Comparison of ENCODE assay signal across 8 cellular contexts in the genomic region with DNA sequence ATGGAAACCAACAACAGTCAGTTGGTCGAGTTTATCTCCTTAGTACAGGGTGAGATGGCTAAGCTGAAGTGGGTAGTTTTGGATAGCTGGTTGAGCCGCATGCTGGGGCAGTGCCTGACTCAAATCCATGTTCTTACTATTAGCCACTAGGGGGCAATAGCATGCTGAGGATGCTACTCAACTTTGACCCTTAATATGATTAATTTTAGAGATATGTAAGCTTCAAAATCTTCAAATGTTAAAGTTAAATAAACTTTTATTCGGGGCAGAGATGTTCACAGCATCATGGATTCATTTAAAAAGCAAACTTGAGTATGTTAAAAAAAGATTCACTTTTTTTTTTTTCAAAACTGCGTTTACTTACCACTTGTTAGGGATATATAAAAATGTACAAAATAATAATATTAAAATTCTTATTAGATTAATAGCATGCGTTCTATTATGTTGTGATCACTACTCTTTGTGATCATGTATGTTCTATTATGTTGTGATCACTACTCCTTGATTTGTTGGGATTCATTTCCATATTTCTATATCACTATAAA.
A peak's percentile ranks its signal among the peaks of the same experiment; 100 is the strongest.
DNase-seq lines count a peak whose midpoint lies in the region; ATAC-seq and TF ChIP-seq lines count a peak whose summit lies in the region.

No MANE protein-coding gene starts in this region.

- H3K27me3 ChIP-seq in neutrophil: no peaks in the 10 kb centered on the region

- DNase-seq in activated gamma-delta T cell treated with Interleukin-2 at 50 U/mL for 16 hours (peak; percentile 14), activated gamma-delta T cell (lab: John Stamatoyannopoulos, UW) (no peak), NCI-H1417 treated with DMSO at 0.1 percent for 48 hours (lab: John Stamatoyannopoulos, UW) (peak; percentile 23), fibroblast of gingiva (ENCODE audit: low read depth) (peak; percentile 55)
- peak; percentile 14 to 25 for DNase-seq in activated CD4-positive, alpha-beta T cell treated with anti-CD3 and anti-CD28 coated beads for 4 hours

- H3K36me3 ChIP-seq in HEK293 (ENCODE audit: control insufficient read depth in 2 of 2, insufficient read depth in 1 of 2, low read length in 2 of 2) (no peaks in the 10 kb centered on the region), neutrophil (no peaks in the 10 kb centered on the region)

- H3K9me3 ChIP-seq in HEK293 (ENCODE audit: control insufficient read depth, insufficient read depth, low read depth, low read length): no peaks in the 10 kb centered on the region
- no peaks in the 10 kb centered on the region for H3K9me3 ChIP-seq in neutrophil

- POLR2A ChIA-PET in HEK293 (lab: Yijun Ruan, JAX): interaction anchor here (0.5 to 1.4 kb wide), 5 partner anchors 18 to 384 kb away, joined by 3 to 6 read pairs (median 3); a partner anchor contains a TSS

- H3K4me3 ChIP-seq in HEK293 (ENCODE audit: low read depth, low read length) (no peak overlapping the region), neutrophil (ENCODE audit: low read depth in 1 of 2, low read length in 1 of 2) (no peak overlapping the region)

- CTCF ChIA-PET in HEK293 (lab: Yijun Ruan, JAX): interaction anchor here (0.5 to 3.2 kb wide), 55 partner anchors 9 to 1187 kb away, joined by 3 to 24 read pairs (median 4); no protein-coding TSS in a partner anchor

- ATAC-seq in HG02571 (IDR thresholded peaks at IDR 0.05; ENCODE audit: unreplicated experiment): no peak

- H3K4me1 ChIP-seq in HEK293 (ENCODE audit: control insufficient read depth, insufficient read depth, low read length): no peaks in the 10 kb centered on the region
- H3K4me1 ChIP-seq in neutrophil (ENCODE audit: control insufficient read depth in 1 of 2, insufficient read depth in 1 of 2, low read depth in 1 of 2, low read length in 1 of 2): no peaks in the 10 kb centered on the region

- peak; percentile 31; the same call in 1 of the 2 replicates for TF ChIP-seq CTCF in HEK293 (tag by site-specific recombination; IDR thresholded peaks at IDR 0.05)
- TF ChIP-seq CTCF in neutrophil (IDR thresholded peaks at IDR 0.05): peak; percentile 54

- H3K27ac ChIP-seq in HEK293 (ENCODE audit: extremely low read depth, low read depth, low read length) (no peak overlapping the region), neutrophil (no peak overlapping the region)

TF ChIP-seq in HEK293, 187 proteins besides CTCF, POLR2A, EP300 and RAD21:
- TF ChIP-seq ZNF610 (tag by site-specific recombination; IDR thresholded peaks at IDR 0.05; ENCODE audit: borderline replicate concordance) (no peak), ZNF701 (tag by site-specific recombination; IDR thresholded peaks at IDR 0.05) (no peak), RBAK (tag by site-specific recombination; IDR thresholded peaks at IDR 0.05) (no peak), ZNF677 (tag by site-specific recombination; IDR thresholded peaks at IDR 0.05) (no peak), ZNF707 (tag by site-specific recombination; IDR thresholded peaks at IDR 0.05) (no peak), ZNF654 (tag by site-specific recombination; IDR thresholded peaks at IDR 0.05; ENCODE audit: low read depth) (peak; percentile 85), ZNF561 (tag by site-specific recombination; IDR thresholded peaks at IDR 0.05; ENCODE audit: borderline replicate concordance) (peak; percentile 71; the same call in 1 of the 2 replicates)
- TF ChIP-seq, protein P1, sequence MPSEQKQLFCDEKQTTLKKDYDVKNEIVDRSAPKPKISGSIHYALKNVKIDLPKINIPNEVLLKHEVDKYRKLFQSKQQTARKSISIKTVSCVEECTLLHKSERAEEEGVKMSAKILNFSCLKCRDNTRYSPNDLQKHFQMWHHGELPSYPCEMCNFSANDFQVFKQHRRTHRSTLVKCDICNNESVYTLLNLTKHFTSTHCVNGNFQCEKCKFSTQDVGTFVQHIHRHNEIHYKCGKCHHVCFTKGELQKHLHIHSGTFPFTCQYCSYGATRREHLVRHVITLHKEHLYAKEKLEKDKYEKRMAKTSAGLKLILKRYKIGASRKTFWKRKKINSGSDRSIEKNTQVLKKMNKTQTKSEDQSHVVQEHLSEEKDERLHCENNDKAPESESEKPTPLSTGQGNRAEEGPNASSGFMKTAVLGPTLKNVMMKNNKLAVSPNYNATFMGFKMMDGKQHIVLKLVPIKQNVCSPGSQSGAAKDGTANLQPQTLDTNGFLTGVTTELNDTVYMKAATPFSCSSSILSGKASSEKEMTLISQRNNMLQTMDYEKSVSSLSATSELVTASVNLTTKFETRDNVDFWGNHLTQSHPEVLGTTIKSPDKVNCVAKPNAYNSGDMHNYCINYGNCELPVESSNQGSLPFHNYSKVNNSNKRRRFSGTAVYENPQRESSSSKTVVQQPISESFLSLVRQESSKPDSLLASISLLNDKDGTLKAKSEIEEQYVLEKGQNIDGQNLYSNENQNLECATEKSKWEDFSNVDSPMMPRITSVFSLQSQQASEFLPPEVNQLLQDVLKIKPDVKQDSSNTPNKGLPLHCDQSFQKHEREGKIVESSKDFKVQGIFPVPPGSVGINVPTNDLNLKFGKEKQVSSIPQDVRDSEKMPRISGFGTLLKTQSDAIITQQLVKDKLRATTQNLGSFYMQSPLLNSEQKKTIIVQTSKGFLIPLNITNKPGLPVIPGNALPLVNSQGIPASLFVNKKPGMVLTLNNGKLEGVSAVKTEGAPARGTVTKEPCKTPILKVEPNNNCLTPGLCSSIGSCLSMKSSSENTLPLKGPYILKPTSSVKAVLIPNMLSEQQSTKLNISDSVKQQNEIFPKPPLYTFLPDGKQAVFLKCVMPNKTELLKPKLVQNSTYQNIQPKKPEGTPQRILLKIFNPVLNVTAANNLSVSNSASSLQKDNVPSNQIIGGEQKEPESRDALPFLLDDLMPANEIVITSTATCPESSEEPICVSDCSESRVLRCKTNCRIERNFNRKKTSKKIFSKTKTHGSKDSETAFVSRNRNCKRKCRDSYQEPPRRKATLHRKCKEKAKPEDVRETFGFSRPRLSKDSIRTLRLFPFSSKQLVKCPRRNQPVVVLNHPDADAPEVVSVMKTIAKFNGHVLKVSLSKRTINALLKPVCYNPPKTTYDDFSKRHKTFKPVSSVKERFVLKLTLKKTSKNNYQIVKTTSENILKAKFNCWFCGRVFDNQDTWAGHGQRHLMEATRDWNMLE (tag by site-specific recombination; conservative IDR thresholded peaks at IDR 0.05; ENCODE audit: low read depth): no peak
